ENCODE assay signal across 20 cellular contexts in genomic region chr16:2425008-2425518, GRCh38. TPM values are rescaled to one million over a fixed set of nuclear protein-coding genes. Genes with fewer than 3 reads are reported as not detected.
"Had no signal": no experiment of that assay in that cellular context is flagged by ENCODE, and none has a peak within 500 bp of the region (broad histone marks: within the 10 kb centered on the region; RNA-seq: fewer than 3 reads in every experiment).

No MANE protein-coding gene starts in this region.

- H3K36me3 ChIP-seq: adrenal gland, neural progenitor cell had no signal

- H3K4me2 ChIP-seq: neural progenitor cell had no signal

- H3K9ac ChIP-seq: neural progenitor cell had no signal

- H3K27ac ChIP-seq: adrenal gland, neural progenitor cell, psoas muscle, testis had no signal

- H2AFZ ChIP-seq: neural progenitor cell had no signal

- ATAC-seq: activated CD8-positive, alpha-beta T cell treated with anti-CD3 and anti-CD28 coated beads, Interleukin-2, amount 10 ng/mL, durations not matched to agents 7 days and 5 days; activated T-cell treated with anti-CD3 and anti-CD28 coated beads, Interleukin-2, amount 50 U/mL, for 4 hours; effector memory CD8-positive, alpha-beta T cell; mucosa of descending colon; psoas muscle; right cardiac atrium; T-cell had no signal

- H3K9me3 ChIP-seq: adrenal gland, mucosa of descending colon, psoas muscle, testis had no signal

- H3K27me3 ChIP-seq: adrenal gland, testis had no signal

- FAIRE-seq: astrocyte, small intestine had no signal

- DNase-seq: activated B cell treated with CpG ODN at 0.5 μM for 24 hours; activated CD4-positive, alpha-beta T cell treated with anti-CD3 and anti-CD28 coated beads for 48 hours; activated CD8-positive, alpha-beta T cell treated with anti-CD3 and anti-CD28 coated beads, Interleukin-2, amount 10 ng/mL, durations not matched to agents 7 days and 5 days; activated effector memory CD4-positive, alpha-beta T cell treated with Interleukin-2 at 50 U/mL for 16 hours; activated naive CD4-positive, alpha-beta T cell treated with anti-CD3 and anti-CD28 coated beads, Interleukin-2, amount 10 ng/mL, durations not matched to agents 7 days and 5 days; activated T-cell treated with anti-CD3 and anti-CD28 coated beads, Interleukin-2, amount 50 U/mL, for 4 hours; adrenal gland; dermis blood vessel endothelial cell; effector memory CD8-positive, alpha-beta T cell; mucosa of descending colon; naive B cell; psoas muscle; small intestine; stimulated activated CD4-positive, alpha-beta T cell treated with anti-CD3 and anti-CD28 coated beads, Interleukin-15, amount 100 ng/mL, for 24 hours; stimulated activated CD4-positive, alpha-beta T cell treated with anti-CD3 and anti-CD28 coated beads, Interleukin-2, amount 100 ng/mL, for 48 hours; T-cell; testis had no signal

- H3K4me3 ChIP-seq: adrenal gland, mucosa of descending colon, neural progenitor cell, psoas muscle, testis had no signal

RNA-seq across cellular contexts. Expression of gene NTN3, which starts 46.0 kb away (rescaled TPM):
- total RNA-seq: activated B cell treated with CpG ODN at 0.5 μM for 24 hours; activated T-cell treated with anti-CD3 and anti-CD28 coated beads, Interleukin-2, amount 50 U/mL, for 4 hours; dermis blood vessel endothelial cell; T-cell had no signal
